29 cellular contexts compared by ENCODE assay signal in the genomic region with DNA sequence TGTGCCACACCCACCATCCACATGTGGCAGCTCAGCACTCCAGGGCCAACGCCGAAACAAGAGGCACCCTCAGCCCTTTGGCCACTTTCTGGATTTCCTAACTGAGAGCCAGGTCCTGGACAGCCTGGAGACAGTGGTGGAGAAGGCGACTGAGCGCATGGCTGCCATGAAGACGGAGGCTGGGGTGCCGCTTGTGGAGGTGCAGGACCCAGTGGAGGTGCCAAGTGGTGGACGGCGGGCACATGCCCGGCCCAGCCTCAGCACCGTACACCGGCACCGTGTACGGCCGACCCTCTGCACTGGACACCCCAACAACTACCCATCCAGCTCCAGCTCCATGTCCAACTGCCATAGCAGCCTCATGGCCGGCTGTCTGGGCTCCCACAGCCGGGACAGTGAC. TPM values are rescaled to one million over a fixed set of nuclear protein-coding genes. Genes with fewer than 3 reads are reported as not detected.
A peak's percentile ranks its signal among the peaks of the same experiment; 100 is the strongest.
DNase-seq lines count a peak whose midpoint lies in the region; ATAC-seq, FAIRE-seq and TF ChIP-seq lines count a peak whose summit lies in the region.
"Had no signal": no experiment of that assay in that cellular context is flagged by ENCODE, and none has a peak within 500 bp of the region (broad histone marks: within the 10 kb centered on the region; RNA-seq: fewer than 3 reads in every experiment).

No MANE protein-coding gene starts in this region.

- peak overlapping the region; percentile 10 for H3K27ac ChIP-seq in brain microvascular endothelial cell
- no peak overlapping the region for H3K27ac ChIP-seq in neuronal stem cell (replicated peaks; ENCODE audit: low read length)
- no peak overlapping the region for H3K27ac ChIP-seq in right atrium auricular region
- H3K27ac ChIP-seq in upper lobe of left lung = no peak overlapping the region
- H3K27ac ChIP-seq: 22Rv1, A549, BLaER1 had no signal

- WGBS in neuronal stem cell (ENCODE audit: extremely low coverage in 2 of 2, insufficient read length in 2 of 2, insufficient replicate concordance in 1 of 2), 2 donors = no CpG with 5 or more reads among the region's 16 CpGs
- 93 to 95% methylated on average over 13 to 16 of the region's 16 CpGs for WGBS in upper lobe of left lung, 2 donors

- H2BK12ac ChIP-seq in neuronal stem cell (ENCODE audit: low read length) = no peak overlapping the region

- peak; percentile 51 for DNase-seq in H7
- no peak for DNase-seq in brain microvascular endothelial cell
- DNase-seq in neuronal stem cell (ENCODE audit: low spot score) = no peak
- no peak for DNase-seq in urothelium cell line (ENCODE audit: low spot score)
- no peak for DNase-seq in right atrium auricular region (ENCODE audit: low spot score)
- no peak for DNase-seq in upper lobe of left lung
- DNase-seq: BE2C; C1 segment of cervical spinal cord; CD4-positive, alpha-beta memory T cell; CD4-positive, CD25-positive, alpha-beta regulatory T cell; CD8-positive, alpha-beta memory T cell; COR-L47; DMS 273 treated with DMSO at 0.1 percent for 48 hours; DMS153; DMS53; DMS79; DND-41; EL; GDM1 had no signal

- no peak overlapping the region for H2BK15ac ChIP-seq in neuronal stem cell (ENCODE audit: low read length)

- no peak overlapping the region for H3K4ac ChIP-seq in neuronal stem cell (ENCODE audit: low read length)

- H3K23ac ChIP-seq in neuronal stem cell (ENCODE audit: low read depth, low read length, poor library complexity) = peak overlapping the region; percentile 100

- no peak overlapping the region for H3K4me3 ChIP-seq in H7 (ENCODE audit: insufficient read depth, low read depth, low read length)
- no peak overlapping the region for H3K4me3 ChIP-seq in brain microvascular endothelial cell (ENCODE audit: low read depth, low read length)
- H3K4me3 ChIP-seq in neuronal stem cell (ENCODE audit: low read length in 2 of 2) = no peak overlapping the region
- H3K4me3 ChIP-seq in right atrium auricular region = no peak overlapping the region
- no peak overlapping the region for H3K4me3 ChIP-seq in upper lobe of left lung
- H3K4me3 ChIP-seq: A549, BLaER1, GM12878 had no signal

- H3K14ac ChIP-seq in neuronal stem cell (ENCODE audit: low read length) = peak overlapping the region; percentile 38

- H2BK120ac ChIP-seq in neuronal stem cell (ENCODE audit: low read depth, low read length) = no peak overlapping the region

- no peak for TF ChIP-seq POLR2A in upper lobe of left lung (IDR thresholded peaks at IDR 0.05)

- H3K27me3 ChIP-seq in H7 (ENCODE audit: control insufficient read depth, insufficient read depth, low read length) (peaks cover 2% of the 10 kb centered on the region; the same call in 1 of the 2 replicates), brain microvascular endothelial cell (replicated peaks) (no peaks in the 10 kb centered on the region), neuronal stem cell (ENCODE audit: control insufficient read depth in 3 of 3, insufficient read depth in 3 of 3, low read depth in 1 of 3, low read length in 3 of 3) (peaks cover 0 to 2% (median 0%) of the 10 kb centered on the region in 3 experiments), right atrium auricular region (no peaks in the 10 kb centered on the region), upper lobe of left lung (no peaks in the 10 kb centered on the region)
- H3K27me3 ChIP-seq: BE2C, BLaER1 had no signal

- in situ Hi-C loops in brain microvascular endothelial cell (cut with HindIII; ENCODE audit: low pct_ligation_motif_present, low sequenced_read_pairs) = no loop called here

- H3K18ac ChIP-seq in neuronal stem cell (ENCODE audit: low read length) = peak overlapping the region; percentile 31

- peak; percentile 40 for FAIRE-seq in urothelium cell line (lab: Jason Lieb, UNC)
- FAIRE-seq: A549, GM12878, GM12892, GM18507 had no signal

- TF ChIP-seq EP300 in upper lobe of left lung (IDR thresholded peaks at IDR 0.05) = no peak

- TF ChIP-seq CTCF in brain microvascular endothelial cell (IDR thresholded peaks at IDR 0.05; ENCODE audit: low read depth, low read length, missing control alignments) = no peak
- no peak for TF ChIP-seq CTCF in right atrium auricular region (IDR thresholded peaks at IDR 0.05)
- TF ChIP-seq CTCF in upper lobe of left lung (IDR thresholded peaks at IDR 0.05) = no peak

- H4K8ac ChIP-seq in neuronal stem cell (ENCODE audit: low read depth, low read length) = no peak overlapping the region

- no peak overlapping the region for H3K4me2 ChIP-seq in neuronal stem cell (ENCODE audit: insufficient read depth, low read length, poor library complexity, severe bottlenecking)
- H3K4me2 ChIP-seq: A549, BLaER1 had no signal

- peaks cover 6% of the 10 kb centered on the region for H3K79me1 ChIP-seq in neuronal stem cell (ENCODE audit: low read depth, low read length)

- H3K4me1 ChIP-seq in neuronal stem cell (ENCODE audit: control insufficient read depth in 2 of 2, insufficient read depth in 1 of 2, low read depth in 1 of 2, low read length in 2 of 2) (peaks cover under 1 to 5% of the 10 kb centered on the region in 2 donors), right atrium auricular region (peaks cover 0 to 3% of the 10 kb centered on the region in 2 donors), upper lobe of left lung (peaks cover under 1 to 11% (median 4%) of the 10 kb centered on the region in 4 donors)
- H3K4me1 ChIP-seq: A549 had no signal

- no peak overlapping the region for H3K9ac ChIP-seq in neuronal stem cell (ENCODE audit: low read depth, low read length, poor library complexity)
- H3K9ac ChIP-seq: BLaER1 had no signal

- H3K9me3 ChIP-seq in neuronal stem cell (replicated peaks in 1 of 2; ENCODE audit: control insufficient read depth in 2 of 2, insufficient read depth in 1 of 2, low read depth in 1 of 2, low read length in 2 of 2) (peaks cover 0 to 2% of the 10 kb centered on the region in 2 donors), right atrium auricular region (no peaks in the 10 kb centered on the region), upper lobe of left lung (no peaks in the 10 kb centered on the region)
- H3K9me3 ChIP-seq: A549, BE2C had no signal

- H2BK5ac ChIP-seq in neuronal stem cell (ENCODE audit: low read length) = no peak overlapping the region

- no peak overlapping the region for H2AFZ ChIP-seq in neuronal stem cell (ENCODE audit: low read length)

- H2AK5ac ChIP-seq in neuronal stem cell (ENCODE audit: low read depth, low read length) = peak overlapping the region; percentile 68

- H3K36me3 ChIP-seq in H7 (replicated peaks; ENCODE audit: control insufficient read depth, insufficient read depth, low read length) (no peaks in the 10 kb centered on the region), brain microvascular endothelial cell (replicated peaks) (peaks cover under 1% of the 10 kb centered on the region), neuronal stem cell (replicated peaks in 1 of 2; ENCODE audit: control insufficient read depth in 2 of 2, insufficient read depth in 2 of 2, low read length in 2 of 2) (no peaks in the 10 kb centered on the region), right atrium auricular region (no peaks in the 10 kb centered on the region), upper lobe of left lung (no peaks in the 10 kb centered on the region)
- H3K36me3 ChIP-seq: BE2C, BLaER1 had no signal

- ATAC-seq in GM21576 (IDR thresholded peaks at IDR 0.05; ENCODE audit: unreplicated experiment) (no peak), upper lobe of left lung (ENCODE audit: low FRiP score in 2 of 2) (no peak)
- ATAC-seq: A549, GM12878 had no signal

- no peak overlapping the region for H4K91ac ChIP-seq in neuronal stem cell (ENCODE audit: low read depth, low read length, poor library complexity)

RNA-seq across cellular contexts. Expression of a gene that starts 1.5 kb away (rescaled TPM):
- 0.48 and 0.55 TPM in 2 replicates for total RNA-seq in H7 (2014; rRNA removed; shearing (Covaris generic))
- 0.10 TPM for polyA plus RNA-seq in neuronal stem cell (2013, experiment 1 of 2)
- polyA plus RNA-seq in neuronal stem cell (2013, experiment 2 of 2) = 0.18 TPM
- not detected for total RNA-seq in right atrium auricular region
- total RNA-seq in upper lobe of left lung = 1 to 10 TPM in 2 of 6 donors, under 1 TPM in 2, not detected in 2; 0.26 to 4.2 (median 0.97) TPM
- total RNA-seq: A172; CD4-positive, CD25-positive, alpha-beta regulatory T cell; G401 had no signal
- polyA plus RNA-seq: CD14-positive monocyte; CD4-positive, alpha-beta memory T cell; CD4-positive, CD25-positive, alpha-beta regulatory T cell; CD8-positive, alpha-beta memory T cell had no signal

RNA-seq across cellular contexts. Expression of a gene that starts 4.3 kb away (rescaled TPM):
- 53.0 and 57.3 TPM in 2 replicates for total RNA-seq in H7 (2014; rRNA removed; shearing (Covaris generic))
- 14.9 TPM for polyA plus RNA-seq in neuronal stem cell (2013, experiment 1 of 2)
- polyA plus RNA-seq in neuronal stem cell (2013, experiment 2 of 2) = 14.0 TPM
- total RNA-seq in right atrium auricular region (10 to 100 TPM; 15.2 to 20.5 TPM), upper lobe of left lung (10 to 100 TPM; 22.2 to 47.4 (median 28.3) TPM)

RNA-seq across cellular contexts. Expression of a gene that starts 8.0 kb away (rescaled TPM):
- 29.3 and 54.0 TPM in 2 replicates for total RNA-seq in H7 (2014; rRNA removed; shearing (Covaris generic))
- polyA plus RNA-seq in neuronal stem cell (2013, experiment 1 of 2) = 9.6 TPM
- 9.4 TPM for polyA plus RNA-seq in neuronal stem cell (2013, experiment 2 of 2)
- total RNA-seq in right atrium auricular region = 10 to 100 TPM; 25.9 to 40.5 TPM
- 10 to 100 TPM in 5 of 6 donors, 1 to 10 TPM in 1; 3.1 to 73.1 (median 38.9) TPM for total RNA-seq in upper lobe of left lung

RNA-seq across cellular contexts. Expression of a gene that starts 31.7 kb away (rescaled TPM):
- 23.1 and 23.5 TPM in 2 replicates for total RNA-seq in H7 (2014; rRNA removed; shearing (Covaris generic))
- 23.0 TPM for polyA plus RNA-seq in neuronal stem cell (2013, experiment 1 of 2)
- polyA plus RNA-seq in neuronal stem cell (2013, experiment 2 of 2) = 23.7 TPM
- total RNA-seq in right atrium auricular region (10 to 100 TPM; 20.2 to 25.4 TPM), upper lobe of left lung (100 to 1,000 TPM in 1 of 6 donors, 10 to 100 TPM in 5; 40.4 to 107 (median 48.4) TPM)
